Comparison of ENCODE assay signal across 22 cellular contexts in genomic region chr14:100088226-100088625, GRCh38. TPM values are rescaled to one million over a fixed set of nuclear protein-coding genes. Genes with fewer than 3 reads are reported as not detected.
DNase-seq lines count a peak whose midpoint lies in the region; ATAC-seq and TF ChIP-seq lines count a peak whose summit lies in the region.
"Had no signal": no experiment of that assay in that cellular context is flagged by ENCODE, and none has a peak within 500 bp of the region (broad histone marks: within the 10 kb centered on the region; RNA-seq: fewer than 3 reads in every experiment).

No MANE protein-coding gene starts in this region.

- POLR2A ChIA-PET in CD8-positive, alpha-beta T cell (lab: Charles Lee) = interaction anchor here (34.9 kb wide), 1 partner anchor 13 kb away, joined by 700 read pairs; the partner anchor contains the start of gene EVL
- POLR2A ChIA-PET in naive thymus-derived CD8-positive, alpha-beta T cell (lab: Charles Lee) = interaction anchor here (52.2 to 59.1 kb wide), 2 partner anchors 6 to 14 kb away, joined by 2215 read pairs; partner anchors contain the start of gene EVL

- H3K4me3 ChIP-seq in CD8-positive, alpha-beta T cell (ENCODE audit: low read depth, low read length) = no peak overlapping the region
- H3K4me3 ChIP-seq in spleen = no peak overlapping the region
- H3K4me3 ChIP-seq: BLaER1, HAP-1, heart right ventricle, suprapubic skin had no signal

- peak; percentile 52 for DNase-seq in activated CD8-positive, alpha-beta memory T cell treated with anti-CD3 and anti-CD28 coated beads for 24 hours
- no peak for DNase-seq in activated CD8-positive, alpha-beta memory T cell treated with anti-CD3 and anti-CD28 coated beads, Interleukin-2, amount 10 ng/mL, durations not matched to agents 7 days and 5 days
- peak in 1 of 7 experiments; percentile 12 for DNase-seq in CD8-positive, alpha-beta T cell
- DNase-seq in activated T-cell treated with anti-CD3 and anti-CD28 coated beads, Interleukin-2, amount 50 U/mL, for 48 hours = peak; percentile 15 to 18
- peak in 2 of 10 donors; percentile 5 to 24 for DNase-seq in naive thymus-derived CD8-positive, alpha-beta T cell
- no peak for DNase-seq in stimulated activated CD4-positive, alpha-beta T cell treated with anti-CD3 and anti-CD28 coated beads, Interleukin-4, amount 100 ng/mL, for 1 hour
- DNase-seq in spleen (no peak), GOT3 (lab: John Stamatoyannopoulos, UW) (no peak)
- DNase-seq: brain microvascular endothelial cell; effector CD8-positive, alpha-beta T cell; erythroblast; heart right ventricle; Karpas-422; mammary epithelial cell; NCI-H2171 treated with DMSO at 0.1 percent for 48 hours; NCI-H524; NK-92 treated with Interleukin-12 subunit alpha and Interleukin-12 subunit beta, amount 100 ng/mL, for 24 hours; SHP77 had no signal

- H3K4me1 ChIP-seq in CD8-positive, alpha-beta T cell (ENCODE audit: insufficient read depth, low read length) = peaks cover 98% of the 10 kb centered on the region
- H3K4me1 ChIP-seq in spleen = peaks cover 3 to 99% (median 27%) of the 10 kb centered on the region in 6 donors
- H3K4me1 ChIP-seq: BLaER1, HAP-1, heart right ventricle had no signal

- H3K27ac ChIP-seq in CD8-positive, alpha-beta T cell (ENCODE audit: low read depth, low read length) = no peak overlapping the region
- no peak overlapping the region for H3K27ac ChIP-seq in spleen
- H3K27ac ChIP-seq: BLaER1, brain microvascular endothelial cell, heart right ventricle, neutrophil, suprapubic skin had no signal

- intact Hi-C loops in CD8-positive, alpha-beta T cell (cut with DNase I, micrococcal nuclease) = loop anchor here in 1 of 2 experiments (2.0 kb wide), 1 partner anchor 17 kb away; no protein-coding TSS in a partner anchor
- intact Hi-C loops in spleen (cut with DNase I; ENCODE audit: low total_unique reads) = no loop called here

- peaks cover 85% of the 10 kb centered on the region for H3K4me1 Mint-ChIP-seq in activated CD8-positive, alpha-beta memory T cell treated with anti-CD3 and anti-CD28 coated beads, Interleukin-2, amount 10 ng/mL, durations not matched to agents 7 days and 5 days
- peaks cover 94% of the 10 kb centered on the region for H3K4me1 Mint-ChIP-seq in CD8-positive, alpha-beta T cell (ENCODE audit: low read depth)
- peaks cover 43 to 94% (median 93%) of the 10 kb centered on the region in 4 donors for H3K4me1 Mint-ChIP-seq in naive thymus-derived CD8-positive, alpha-beta T cell

- CTCF ChIA-PET in activated CD8-positive, alpha-beta memory T cell treated with anti-CD3 and anti-CD28 coated beads, Interleukin-2, amount 10 ng/mL, durations not matched to agents 7 days and 5 days (lab: Charles Lee) = no interaction called here
- CTCF ChIA-PET in CD8-positive, alpha-beta T cell (lab: Charles Lee) = interaction anchor here (13.2 kb wide), 1 partner anchor 19 kb away, joined by 144 read pairs; no protein-coding TSS in a partner anchor

- no peak for ATAC-seq in activated CD8-positive, alpha-beta memory T cell treated with anti-CD3 and anti-CD28 coated beads, Interleukin-2, amount 10 ng/mL, durations not matched to agents 7 days and 5 days
- no peak for ATAC-seq in CD8-positive, alpha-beta T cell
- no peak for ATAC-seq in naive thymus-derived CD8-positive, alpha-beta T cell
- ATAC-seq: heart right ventricle had no signal

- H3K9me3 ChIP-seq in CD8-positive, alpha-beta T cell (ENCODE audit: low read length) = no peaks in the 10 kb centered on the region
- H3K9me3 ChIP-seq in spleen = no peaks in the 10 kb centered on the region
- H3K9me3 ChIP-seq: BLaER1, HAP-1, heart right ventricle, neutrophil, suprapubic skin had no signal

- no peak for TF ChIP-seq CTCF in CD8-positive, alpha-beta T cell (IDR thresholded peaks at IDR 0.05)
- TF ChIP-seq CTCF in spleen (IDR thresholded peaks at IDR 0.05 in 8 of 11, conservative IDR thresholded peaks at IDR 0.05 in 3 of 11) = no peak

- H3K27ac Mint-ChIP-seq in activated CD8-positive, alpha-beta memory T cell treated with anti-CD3 and anti-CD28 coated beads, Interleukin-2, amount 10 ng/mL, durations not matched to agents 7 days and 5 days = no peak overlapping the region
- H3K27ac Mint-ChIP-seq in CD8-positive, alpha-beta T cell = peak overlapping the region; percentile 99
- H3K27ac Mint-ChIP-seq in naive thymus-derived CD8-positive, alpha-beta T cell = peak overlapping the region; percentile 60 to 96 (median 85)

- WGBS in spleen, 5 donors = 88 to 94% (median 92%) methylated on average over 3 of the region's 3 CpGs

- no peak for TF ChIP-seq POLR2A in spleen (IDR thresholded peaks at IDR 0.05)

- no peaks in the 10 kb centered on the region for H3K27me3 ChIP-seq in CD8-positive, alpha-beta T cell (ENCODE audit: insufficient read depth, low read length)
- H3K27me3 ChIP-seq in spleen (replicated peaks in 1 of 7) = no peaks in the 10 kb centered on the region
- H3K27me3 ChIP-seq: BLaER1, brain microvascular endothelial cell, heart right ventricle, neutrophil, suprapubic skin had no signal

- no peaks in the 10 kb centered on the region for H3K9me3 Mint-ChIP-seq in activated CD8-positive, alpha-beta memory T cell treated with anti-CD3 and anti-CD28 coated beads, Interleukin-2, amount 10 ng/mL, durations not matched to agents 7 days and 5 days (ENCODE audit: low read depth)
- no peaks in the 10 kb centered on the region for H3K9me3 Mint-ChIP-seq in CD8-positive, alpha-beta T cell
- no peaks in the 10 kb centered on the region for H3K9me3 Mint-ChIP-seq in naive thymus-derived CD8-positive, alpha-beta T cell

- H3K36me3 ChIP-seq in CD8-positive, alpha-beta T cell (ENCODE audit: insufficient read depth, low read length) = peaks cover 75% of the 10 kb centered on the region
- H3K36me3 ChIP-seq in spleen = peaks cover 0 to 99% (median 68%) of the 10 kb centered on the region in 6 donors
- H3K36me3 ChIP-seq: brain microvascular endothelial cell had no signal

- peaks cover 86% of the 10 kb centered on the region for H3K36me3 Mint-ChIP-seq in activated CD8-positive, alpha-beta memory T cell treated with anti-CD3 and anti-CD28 coated beads, Interleukin-2, amount 10 ng/mL, durations not matched to agents 7 days and 5 days
- peaks cover 95% of the 10 kb centered on the region for H3K36me3 Mint-ChIP-seq in CD8-positive, alpha-beta T cell
- peaks cover 22 to 96% (median 58%) of the 10 kb centered on the region in 3 donors for H3K36me3 Mint-ChIP-seq in naive thymus-derived CD8-positive, alpha-beta T cell

- H3K4me3 Mint-ChIP-seq in activated CD8-positive, alpha-beta memory T cell treated with anti-CD3 and anti-CD28 coated beads, Interleukin-2, amount 10 ng/mL, durations not matched to agents 7 days and 5 days = no peak overlapping the region
- peak overlapping the region; percentile 46 for H3K4me3 Mint-ChIP-seq in CD8-positive, alpha-beta T cell
- peak overlapping the region in 8 of 10 donors; percentile 39 to 67 (median 53) for H3K4me3 Mint-ChIP-seq in naive thymus-derived CD8-positive, alpha-beta T cell

- no peaks in the 10 kb centered on the region for H3K27me3 Mint-ChIP-seq in activated CD8-positive, alpha-beta memory T cell treated with anti-CD3 and anti-CD28 coated beads, Interleukin-2, amount 10 ng/mL, durations not matched to agents 7 days and 5 days
- H3K27me3 Mint-ChIP-seq in CD8-positive, alpha-beta T cell (ENCODE audit: low read depth) = no peaks in the 10 kb centered on the region
- no peaks in the 10 kb centered on the region for H3K27me3 Mint-ChIP-seq in naive thymus-derived CD8-positive, alpha-beta T cell

RNA-seq across cellular contexts. Expression of gene EVL, which starts 23.0 kb away (rescaled TPM):
- 100 to 1,000 TPM; 774 to 910 TPM for total RNA-seq in activated CD8-positive, alpha-beta memory T cell treated with anti-CD3 and anti-CD28 coated beads, Interleukin-2, amount 10 ng/mL, durations not matched to agents 7 days and 5 days
- 100 to 1,000 TPM; 573 to 578 TPM for total RNA-seq in CD8-positive, alpha-beta T cell
- total RNA-seq in naive thymus-derived CD8-positive, alpha-beta T cell = 1,000 to 10,000 TPM; 1,491 to 1,493 TPM
- 100 to 1,000 TPM; 111 to 153 (median 148) TPM for polyA plus RNA-seq in naive thymus-derived CD8-positive, alpha-beta T cell
- total RNA-seq in spleen = 100 to 1,000 TPM; 244 to 336 (median 283) TPM
- polyA plus RNA-seq in spleen = 100 to 1,000 TPM; 169 to 184 (median 183) TPM

Comparison
In these comparisons a context has a peak if more than half of its experiments do, and no peak if none do; other contexts are left out.
1. DNase-seq: peak in activated CD8-positive, alpha-beta memory T cell treated with anti-CD3 and anti-CD28 coated beads for 24 hours (single experiment) and activated T-cell treated with anti-CD3 and anti-CD28 coated beads, Interleukin-2, amount 50 U/mL, for 48 hours (2 of 2); none in activated CD8-positive, alpha-beta memory T cell treated with anti-CD3 and anti-CD28 coated beads, Interleukin-2, amount 10 ng/mL, durations not matched to agents 7 days and 5 days (single experiment), stimulated activated CD4-positive, alpha-beta T cell treated with anti-CD3 and anti-CD28 coated beads, Interleukin-4, amount 100 ng/mL, for 1 hour (single experiment), spleen (single experiment) and GOT3 (single experiment).